Comparison of ENCODE assay signal across 1 cellular context in genomic region chr16:53502331-53503269, GRCh38.
TF ChIP-seq lines count a peak whose summit lies in the region.

AKTIP (minus strand) TSS chr16:53503209; CDS start chr16:53500259, 2,950 bp downstream.

TF ChIP-seq in HEK293, 187 proteins besides CTCF, POLR2A, EP300 and RAD21 (continued from another document):
- TF ChIP-seq ZBTB26 (tag by site-specific recombination; optimal IDR thresholded peaks at IDR 0.05) (peak; percentile 52), YY2 (tag by site-specific recombination; IDR thresholded peaks at IDR 0.05) (peak; percentile 23; the same call in 1 of the 2 replicates), HIC1 (tag by site-specific recombination; IDR thresholded peaks at IDR 0.05) (peak; percentile 30; the same call in 1 of the 2 replicates), ZNF664 (tag by site-specific recombination; IDR thresholded peaks at IDR 0.05) (no peak), KLF9 (tag by site-specific recombination; IDR thresholded peaks at IDR 0.05; ENCODE audit: low read depth) (peak; percentile 79)
